ENCODE assay signal across 8 cellular contexts in the genomic region with DNA sequence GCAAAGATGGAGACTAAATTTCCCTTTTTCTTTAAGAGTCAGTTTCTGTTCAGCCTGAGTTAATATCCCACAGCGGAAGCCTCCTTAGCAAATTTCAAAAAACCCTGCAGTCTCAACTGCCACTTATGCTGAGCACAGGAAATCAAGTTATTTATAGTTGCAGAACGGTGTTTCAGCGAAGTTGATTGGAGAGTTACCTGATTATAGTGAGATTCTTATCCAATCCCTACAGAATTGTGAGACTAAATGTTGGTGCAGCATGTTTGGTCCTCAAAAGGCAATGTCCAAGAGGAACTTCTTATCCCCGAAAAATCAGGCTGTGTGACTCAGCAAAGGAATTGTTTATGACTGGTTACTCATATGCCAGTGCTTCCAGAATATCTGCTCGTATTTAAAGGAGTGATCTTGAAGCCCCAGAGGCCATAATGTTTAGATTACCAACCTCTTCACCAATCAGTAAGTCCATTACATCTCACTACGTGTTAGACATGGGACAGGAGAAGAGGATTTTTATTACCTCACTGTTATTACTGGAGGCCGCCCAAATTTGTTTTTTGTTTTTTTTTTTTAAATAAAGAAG.
DNase-seq lines count a peak whose midpoint lies in the region; ATAC-seq and TF ChIP-seq lines count a peak whose summit lies in the region.

No MANE protein-coding gene starts in this region.

- peak overlapping the region; percentile 94 for H3K27ac ChIP-seq in subcutaneous abdominal adipose tissue (ENCODE audit: low read depth, low read length)

- peak overlapping the region; percentile 90 to 95 (median 94) for H3K4me3 Mint-ChIP-seq in IgD-negative memory B cell

- H3K27ac Mint-ChIP-seq in IgD-negative memory B cell, result peak overlapping the region; percentile 90 to 93 (median 92)

- no peaks in the 10 kb centered on the region for H3K27me3 Mint-ChIP-seq in IgD-negative memory B cell

- no peaks in the 10 kb centered on the region for H3K9me3 Mint-ChIP-seq in IgD-negative memory B cell

- no peaks in the 10 kb centered on the region for H3K36me3 ChIP-seq in subcutaneous abdominal adipose tissue (ENCODE audit: control insufficient read depth in 5 of 5, insufficient read depth in 5 of 5, low read length in 5 of 5)

- no peak for TF ChIP-seq CTCF in WI38 (IDR thresholded peaks at IDR 0.05; ENCODE audit: low read depth, low read length)

- DNase-seq in DMS79 treated with DMSO at 0.1 percent for 48 hours (lab: John Stamatoyannopoulos, UW), result peak; percentile 84
- DNase-seq in glomerular visceral epithelial cell (ENCODE audit: extremely low spot score), result peak; percentile 79
- DNase-seq in SK-N-DZ (ENCODE audit: low spot score), result no peak

- no peaks in the 10 kb centered on the region for H3K9me3 ChIP-seq in subcutaneous abdominal adipose tissue (ENCODE audit: control insufficient read depth in 5 of 5, low read length in 5 of 5)

- peak overlapping the region; percentile 95 for H3K4me3 ChIP-seq in WI38 (ENCODE audit: low read depth, low read length)
- peak overlapping the region in 4 of 5 donors; percentile 79 to 97 (median 90) for H3K4me3 ChIP-seq in subcutaneous abdominal adipose tissue (ENCODE audit: low read depth in 1 of 5, low read length in 5 of 5)

- peaks cover under 1% of the 10 kb centered on the region for H3K36me3 Mint-ChIP-seq in IgD-negative memory B cell

- peaks cover 15 to 85% (median 66%) of the 10 kb centered on the region in 5 donors for H3K4me1 ChIP-seq in subcutaneous abdominal adipose tissue (ENCODE audit: control insufficient read depth in 5 of 5, insufficient read depth in 5 of 5, low read length in 5 of 5)

- H3K9ac ChIP-seq in subcutaneous abdominal adipose tissue (ENCODE audit: low read length in 5 of 5), result peak overlapping the region in 2 of 5 donors; percentile 16 to 20

- H3K27me3 ChIP-seq in subcutaneous abdominal adipose tissue (ENCODE audit: control insufficient read depth in 5 of 5, insufficient read depth in 4 of 5, low read length in 5 of 5), result no peaks in the 10 kb centered on the region

- ATAC-seq in HG03175 (IDR thresholded peaks at IDR 0.05; ENCODE audit: unreplicated experiment) (no peak), GM21737 (IDR thresholded peaks at IDR 0.05; ENCODE audit: unreplicated experiment) (no peak)

- peaks cover 53 to 63% (median 60%) of the 10 kb centered on the region in 3 donors for H3K4me1 Mint-ChIP-seq in IgD-negative memory B cell
